8 cellular contexts compared by ENCODE assay signal in genomic region chr5:97183100-97183929, GRCh38. TPM values are rescaled to one million over a fixed set of nuclear protein-coding genes. Genes with fewer than 3 reads are reported as not detected.
DNase-seq lines count a peak whose midpoint lies in the region; ATAC-seq and TF ChIP-seq lines count a peak whose summit lies in the region.

RIOK2 (minus strand) TSS chr5:97183247; CDS start chr5:97183191, 56 bp downstream.

- peak; percentile 23 to 74 for TF ChIP-seq POLR2A in Peyer's patch (IDR thresholded peaks at IDR 0.05)
- TF ChIP-seq POLR2A in esophagus muscularis mucosa (IDR thresholded peaks at IDR 0.05; ENCODE audit: low read depth): no peak

- H3K27me3 ChIP-seq in KMS-11 (ENCODE audit: insufficient read depth, low read depth) (no peaks in the 10 kb centered on the region), Peyer's patch (no peaks in the 10 kb centered on the region), esophagus muscularis mucosa (no peaks in the 10 kb centered on the region), muscle layer of duodenum (ENCODE audit: low read depth, low read length) (no peaks in the 10 kb centered on the region)

- ATAC-seq in GM21737 (IDR thresholded peaks at IDR 0.05; ENCODE audit: unreplicated experiment): peak; percentile 94

- no peaks in the 10 kb centered on the region; the same call in 1 of the 2 replicates for H3K36me3 ChIP-seq in KMS-11 (ENCODE audit: insufficient read depth)
- peaks cover 0 to 7% (median 0%) of the 10 kb centered on the region in 3 donors for H3K36me3 ChIP-seq in Peyer's patch
- H3K36me3 ChIP-seq in esophagus muscularis mucosa: peaks cover 7 to 16% (median 9%) of the 10 kb centered on the region in 4 donors
- peaks cover 6 to 10% of the 10 kb centered on the region in 2 donors for H3K36me3 ChIP-seq in muscle layer of duodenum (ENCODE audit: control insufficient read depth in 1 of 2, insufficient read depth in 2 of 2, low read length in 2 of 2)

- H3K9me3 ChIP-seq in Peyer's patch (no peaks in the 10 kb centered on the region), esophagus muscularis mucosa (no peaks in the 10 kb centered on the region), muscle layer of duodenum (ENCODE audit: control insufficient read depth in 1 of 2, low read length in 2 of 2) (no peaks in the 10 kb centered on the region)

- no peak for TF ChIP-seq EP300 in esophagus muscularis mucosa (IDR thresholded peaks at IDR 0.05)

- H4K20me1 ChIP-seq in KMS-11 (ENCODE audit: insufficient read depth): no peaks in the 10 kb centered on the region

- peaks cover 29% of the 10 kb centered on the region for H3K79me2 ChIP-seq in KMS-11 (ENCODE audit: insufficient read depth, low read depth)

- H3K4me3 ChIP-seq in KMS-11 (IDR thresholded peaks at IDR 0.05; ENCODE audit: insufficient read depth, low read depth, low read length): no peak within 1 kb of the TSS
- H3K4me3 ChIP-seq in Peyer's patch: peak within 1 kb of the TSS; percentile 70 to 81 (median 74)
- H3K4me3 ChIP-seq in esophagus muscularis mucosa: peak within 1 kb of the TSS; percentile 79 to 81 (median 80)
- peak within 1 kb of the TSS; percentile 94 to 100 for H3K4me3 ChIP-seq in muscle layer of duodenum (ENCODE audit: low read depth in 1 of 2, low read length in 2 of 2)

- peak within 1 kb of the TSS; percentile 86 for H2AFZ ChIP-seq in KMS-11 (ENCODE audit: low read depth)

- H3K4me1 ChIP-seq in KMS-11 (ENCODE audit: low read depth, poor library complexity, severe bottlenecking) (peaks cover 25% of the 10 kb centered on the region), Peyer's patch (peaks cover 0 to 21% (median 5%) of the 10 kb centered on the region in 4 donors), esophagus muscularis mucosa (peaks cover 24 to 30% (median 29%) of the 10 kb centered on the region in 4 donors), muscle layer of duodenum (ENCODE audit: control insufficient read depth in 1 of 2, insufficient read depth in 2 of 2, low read length in 2 of 2) (peaks cover 10 to 26% of the 10 kb centered on the region in 2 donors)

- DNase-seq in DMS53 treated with DMSO at 0.1 percent for 48 hours (lab: John Stamatoyannopoulos, UW; ENCODE audit: unreplicated experiment) (peak; percentile 98), Peyer's patch (peak; percentile 92 to 98 (median 94)), esophagus muscularis mucosa (ENCODE audit: extremely low spot score) (peak; percentile 97)
- DNase-seq in activated T-cell treated with anti-CD3 and anti-CD28 coated beads, Interleukin-2, amount 50 U/mL, for 48 hours: peak; percentile 94 to 95
- DNase-seq in stimulated activated CD8-positive, alpha-beta memory T cell treated with anti-CD3 and anti-CD28 coated beads, Interleukin-7, amount 100 ng/mL, for 4 hours (ENCODE audit: low read depth in 2 of 2): peak; percentile 91 to 93

- peak within 1 kb of the TSS; percentile 84 for H3K9ac ChIP-seq in KMS-11

- H3K27ac ChIP-seq in KMS-11 (peak within 1 kb of the TSS; percentile 89), Peyer's patch (peak within 1 kb of the TSS; percentile 82 to 95 (median 87)), esophagus muscularis mucosa (replicated peaks in 1 of 4) (peak within 1 kb of the TSS; percentile 84 to 88 (median 86)), muscle layer of duodenum (ENCODE audit: low read length) (peak within 1 kb of the TSS; percentile 100)

- H3K4me2 ChIP-seq in KMS-11: peak within 1 kb of the TSS; percentile 81

- WGBS in esophagus muscularis mucosa: under 1% methylated on average over 30 of the region's 44 CpGs

- intact Hi-C loops in esophagus muscularis mucosa (cut with DNase I): no loop called here

- TF ChIP-seq CTCF in KMS-11 (conservative IDR thresholded peaks at IDR 0.05; ENCODE audit: low read depth, low read length) (no peak), Peyer's patch (IDR thresholded peaks at IDR 0.05) (peak in 1 of 6 experiments; percentile 6), esophagus muscularis mucosa (IDR thresholded peaks at IDR 0.05) (peak in 1 of 3 experiments; percentile 5)

RNA-seq across cellular contexts. Expression of gene RIOK2, which starts in this region (rescaled TPM):
- total RNA-seq in Peyer's patch (10 to 100 TPM; 16.5 to 25.3 (median 19.4) TPM), esophagus muscularis mucosa (10 to 100 TPM in 3 of 4 donors, 1 to 10 TPM in 1; 9.4 to 28.8 (median 18.7) TPM)
